In genomic region chr2:170737821-170738220, GRCh38 we compare ENCODE assay signal across 23 cellular contexts. TPM values are rescaled to one million over a fixed set of nuclear protein-coding genes. Genes with fewer than 3 reads are reported as not detected.
DNase-seq lines count a peak whose midpoint lies in the region; ATAC-seq and TF ChIP-seq lines count a peak whose summit lies in the region.
"Had no signal": no experiment of that assay in that cellular context is flagged by ENCODE, and none has a peak within 500 bp of the region (broad histone marks: within the 10 kb centered on the region; RNA-seq: fewer than 3 reads in every experiment).

No MANE protein-coding gene starts in this region.

- no peak for ATAC-seq in RWPE2 (ENCODE audit: low read depth)

- DNase-seq in M059J (ENCODE audit: low read depth) (peak; percentile 15), RWPE2 (ENCODE audit: low spot score) (no peak), fibroblast of mammary gland (ENCODE audit: low read depth) (peak; percentile 9), myocyte (ENCODE audit: low read depth) (peak; percentile 25), posterior cingulate gyrus (no peak), caudate nucleus (lab: John Stamatoyannopoulos, UW) (no peak), mesothelial cell of epicardium (ENCODE audit: low spot score in 2 of 2, unreplicated experiment in 2 of 2) (no peak)
- DNase-seq: BE2C, DMS53, EL, GF-D8, KG1, MV-4-11, NCI-H1105 treated with DMSO at 0.1 percent for 48 hours, NCI-H2081, NCI-H2171 treated with DMSO at 0.1 percent for 48 hours, NCI-H446, NCI-H526 treated with DMSO at 0.1 percent for 48 hours, OCI-M1, SHP77 treated with DMSO at 0.1 percent for 48 hours had no signal

- H3K36me3 ChIP-seq in RWPE2 (ENCODE audit: low read depth): no peaks in the 10 kb centered on the region
- H3K36me3 ChIP-seq: BE2C had no signal

- no peak overlapping the region for H3K4me3 ChIP-seq in RWPE2 (ENCODE audit: severe bottlenecking)
- H3K4me3 ChIP-seq in fibroblast of mammary gland (ENCODE audit: control insufficient read depth, low read depth, low read length): no peak overlapping the region

- peaks cover 1% of the 10 kb centered on the region for H3K4me1 Mint-ChIP-seq in mesothelial cell of epicardium

- H3K27ac ChIP-seq in RWPE2 (ENCODE audit: poor library complexity, severe bottlenecking) (peak overlapping the region; percentile 100), caudate nucleus (ENCODE audit: low read depth, low read length) (no peak overlapping the region)

- H3K9me3 Mint-ChIP-seq in mesothelial cell of epicardium: peaks cover 20% of the 10 kb centered on the region

- H3K4me1 ChIP-seq in RWPE2 (ENCODE audit: insufficient read depth, poor library complexity, severe bottlenecking): peaks cover 19% of the 10 kb centered on the region
- H3K4me1 ChIP-seq: BE2C had no signal

- H3K9me3 ChIP-seq in RWPE2 (ENCODE audit: severe bottlenecking): no peaks in the 10 kb centered on the region
- H3K9me3 ChIP-seq: BE2C had no signal

- H3K27ac Mint-ChIP-seq in mesothelial cell of epicardium: no peak overlapping the region

- H3K27me3 Mint-ChIP-seq in mesothelial cell of epicardium (ENCODE audit: low read depth): no peaks in the 10 kb centered on the region

- intact Hi-C loops in posterior cingulate gyrus (cut with DNase I): no loop called here

- H3K4me3 Mint-ChIP-seq in mesothelial cell of epicardium: no peak overlapping the region

- no peaks in the 10 kb centered on the region for H3K27me3 ChIP-seq in RWPE2 (ENCODE audit: insufficient read depth, poor library complexity, severe bottlenecking)
- H3K27me3 ChIP-seq: BE2C had no signal

- TF ChIP-seq CTCF in RWPE2 (IDR thresholded peaks at IDR 0.05; ENCODE audit: poor library complexity, severe bottlenecking) (no peak), fibroblast of mammary gland (conservative IDR thresholded peaks at IDR 0.05; ENCODE audit: control insufficient read depth, insufficient read depth, low read depth, low read length) (no peak), mesothelial cell of epicardium (IDR thresholded peaks at IDR 0.05; ENCODE audit: unreplicated experiment) (no peak)

- H3K36me3 Mint-ChIP-seq in mesothelial cell of epicardium: no peaks in the 10 kb centered on the region

RNA-seq across cellular contexts. Expression of gene SP5, which starts 22.7 kb away (rescaled TPM):
- 0.42 TPM in 1 of 2 replicates, not detected in the other for total RNA-seq in M059J (2014; rRNA removed; shearing (Covaris generic))
- not detected in 2 replicates for total RNA-seq in myocyte
- polyA plus RNA-seq in myocyte (2012): not detected
- total RNA-seq in mesothelial cell of epicardium: 2.2 to 4.6 TPM (median 2.7 TPM) in 3 replicates
- total RNA-seq: A673, H4, RPMI7951 had no signal

RNA-seq across cellular contexts. Expression of gene ERICH2, which starts 32.4 kb away (rescaled TPM):
- total RNA-seq in M059J (2014; rRNA removed; shearing (Covaris generic)): not detected in 2 replicates
- not detected in 2 replicates for total RNA-seq in myocyte
- polyA plus RNA-seq in myocyte (2012): 0.82 TPM
- 0.47 to 1.1 TPM (median 0.94 TPM) in 3 replicates for total RNA-seq in mesothelial cell of epicardium
- total RNA-seq: A673, RPMI7951 had no signal

Comparison
In these comparisons a context has a peak if more than half of its experiments do, and no peak if none do; other contexts are left out.
1. DNase-seq: peak in M059J (single experiment), fibroblast of mammary gland (single experiment) and myocyte (single experiment); none in RWPE2 (single experiment), posterior cingulate gyrus (0 of 10), caudate nucleus (0 of 61) and mesothelial cell of epicardium (0 of 2).